Comparison of ENCODE assay signal across 8 cellular contexts in the genomic region with DNA sequence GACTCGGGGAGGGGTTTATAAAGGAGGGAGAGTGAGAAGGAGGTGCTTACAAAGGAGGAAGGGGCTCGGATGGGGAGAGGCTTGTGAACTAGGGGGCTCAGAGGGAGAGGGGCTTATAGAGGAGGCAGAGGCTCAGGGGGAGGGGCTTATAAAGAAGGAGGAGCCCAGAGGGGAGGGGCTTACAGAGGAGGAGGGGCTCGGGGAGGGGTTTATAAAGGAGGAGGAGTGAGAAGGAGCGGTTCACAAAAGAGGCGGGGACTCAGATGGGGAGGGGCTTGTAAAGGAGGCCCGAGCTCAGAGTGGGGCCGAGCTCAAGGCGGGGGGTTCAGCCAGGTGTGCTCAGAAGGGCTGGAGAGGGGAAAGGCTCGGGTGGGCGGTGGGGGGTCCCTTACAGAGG.
DNase-seq lines count a peak whose midpoint lies in the region; ATAC-seq and TF ChIP-seq lines count a peak whose summit lies in the region.

No MANE protein-coding gene starts in this region.

- DNase-seq in 8988T: peak; percentile 36
- peak; percentile 5 for DNase-seq in DMS153 treated with DMSO at 0.1 percent for 48 hours (lab: John Stamatoyannopoulos, UW; ENCODE audit: unreplicated experiment)
- peak; percentile 32 for DNase-seq in T follicular helper cell (ENCODE audit: low read depth)
- DNase-seq in erythroblast (lab: John Stamatoyannopoulos, UW): peak; percentile 59 to 64

- ATAC-seq in HG03565 (IDR thresholded peaks at IDR 0.05; ENCODE audit: unreplicated experiment): no peak
- no peak for ATAC-seq in GM21423 (IDR thresholded peaks at IDR 0.05; ENCODE audit: unreplicated experiment)
- ATAC-seq in GM21717 (IDR thresholded peaks at IDR 0.05; ENCODE audit: unreplicated experiment): no peak
- no peak for ATAC-seq in HG03045 (IDR thresholded peaks at IDR 0.05; ENCODE audit: unreplicated experiment)

- no peak for TF ChIP-seq POLR2A in erythroblast (IDR thresholded peaks at IDR 0.05; ENCODE audit: low read length)

Comparison
In these comparisons a context has a peak if more than half of its experiments do, and no peak if none do; other contexts are left out.
1. DNase-seq: peak in every context shown above with its lines; median percentile 62 in erythroblast; 36 in 8988T; 32 in T follicular helper cell; 5 in DMS153 treated with DMSO at 0.1 percent for 48 hours.